Comparison of ENCODE assay signal across 1 cellular context in the genomic region with DNA sequence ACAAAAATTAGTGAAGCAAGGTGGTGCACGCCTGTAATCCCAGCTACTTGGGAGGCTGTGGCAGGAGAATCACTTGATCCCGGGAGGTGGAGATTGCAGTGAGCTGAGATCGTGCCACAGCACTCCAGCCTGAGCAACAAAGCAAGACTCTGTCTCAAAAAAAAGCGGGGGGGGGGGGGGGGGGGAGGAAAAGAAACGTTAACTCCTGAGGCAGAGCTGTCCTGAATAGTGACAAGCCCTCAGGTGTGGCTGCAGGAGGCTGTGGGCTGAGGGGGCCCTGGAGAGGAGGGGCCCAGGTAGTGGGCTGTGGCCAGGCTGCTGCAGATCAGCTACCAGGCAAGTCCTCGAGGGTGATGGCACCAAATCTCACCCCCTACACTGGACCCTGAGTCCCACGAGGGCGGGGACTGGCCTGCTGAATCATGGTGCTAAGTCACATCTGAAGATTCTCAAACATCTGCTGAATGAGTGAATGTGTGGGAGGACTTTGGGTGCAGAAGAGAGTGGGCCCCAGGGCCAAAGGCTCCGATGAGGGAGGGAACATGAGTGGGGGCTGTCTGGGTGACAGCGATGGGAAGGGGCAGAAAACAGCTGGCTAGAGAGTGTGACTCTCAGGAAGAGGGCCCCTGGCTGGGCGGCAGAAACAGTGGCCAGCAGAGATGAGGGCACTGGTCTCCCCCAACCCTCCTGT.
A peak's percentile ranks its signal among the peaks of the same experiment; 100 is the strongest.
TF ChIP-seq lines count a peak whose summit lies in the region.

No MANE protein-coding gene starts in this region.

TF ChIP-seq in K562, 482 proteins besides CTCF, POLR2A, EP300 and RAD21 (continued from another document):
- TF ChIP-seq ZNF766 (CRISPR knock-in tag; conservative IDR thresholded peaks at IDR 0.05) (0 out of 2 replicates have a peak, but pooled peaks have one; percentile 64), ZNF24 (IDR thresholded peaks at IDR 0.05) (peak; percentile 98), TRIM24 (IDR thresholded peaks at IDR 0.05) (peak; percentile 57 to 59; a peak in 3 of 4 replicates), MYC (IDR thresholded peaks at IDR 0.05; ENCODE audit: low read depth, low read length) (peak; percentile 38; the same call in 1 of the 2 replicates), MYC (CRISPR knock-in tag; IDR thresholded peaks at IDR 0.05; ENCODE audit: borderline replicate concordance, low read depth) (no peak), CBFA2T2 (conservative IDR thresholded peaks at IDR 0.05) (peak; percentile 71), RBFOX2 (IDR thresholded peaks at IDR 0.05; ENCODE audit: low read depth, low read length) (peak; percentile 54), EGR1 (conservative IDR thresholded peaks at IDR 0.05) (peak; percentile 94)
- TF ChIP-seq, protein P1, sequence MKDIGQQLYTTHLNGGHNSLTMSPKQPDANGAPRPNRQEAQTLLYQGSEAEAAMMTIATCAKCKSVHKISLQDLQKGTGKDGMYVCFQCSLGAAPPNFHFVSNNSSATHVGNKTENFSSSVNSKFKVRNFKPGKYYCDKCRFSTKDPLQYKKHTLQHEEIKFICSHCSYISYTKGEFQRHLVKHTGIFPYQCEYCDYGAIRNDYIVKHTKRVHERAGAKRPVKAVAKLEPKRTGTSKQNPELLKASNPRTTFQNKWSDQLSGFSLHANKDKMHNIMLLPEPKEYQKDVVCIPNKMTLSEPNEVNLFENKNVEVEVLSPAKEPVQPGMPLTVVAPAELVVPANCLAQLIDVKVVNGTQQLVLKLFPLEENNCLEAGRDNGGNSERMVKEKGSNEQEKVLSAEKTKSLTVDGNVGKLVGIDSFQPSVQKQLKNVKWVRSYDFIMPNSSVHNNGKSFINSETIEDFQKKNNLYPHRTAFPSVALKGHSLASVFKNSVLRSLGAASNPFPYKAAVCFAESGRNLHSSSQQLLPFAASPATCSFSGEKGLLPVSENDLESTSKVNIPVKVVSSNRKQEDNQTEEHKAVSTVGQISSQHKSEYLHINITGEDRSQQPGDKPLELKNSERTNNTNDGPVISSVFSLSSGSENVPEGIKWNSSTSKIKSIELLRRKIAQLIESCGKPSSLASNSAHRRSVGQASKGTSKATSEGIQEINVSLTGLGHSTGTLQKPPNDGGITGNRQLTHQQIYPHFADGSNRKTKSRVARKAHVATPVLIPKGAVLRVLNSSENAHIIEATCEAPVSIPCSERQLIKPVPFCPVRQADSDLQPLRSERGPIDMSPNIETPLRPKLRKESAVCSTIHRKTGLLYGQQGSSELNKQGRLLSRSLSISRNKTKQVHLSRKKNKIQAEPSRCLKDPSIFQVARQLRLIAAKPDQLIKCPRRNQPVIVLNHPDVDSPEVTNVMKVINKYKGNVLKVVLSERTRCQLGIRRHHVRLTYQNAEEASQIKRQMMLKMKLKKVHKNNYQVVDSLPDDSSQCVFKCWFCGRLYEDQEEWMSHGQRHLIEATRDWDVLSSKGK (CRISPR knock-in tag; IDR thresholded peaks at IDR 0.05), result no peak
- TF ChIP-seq, protein P2, sequence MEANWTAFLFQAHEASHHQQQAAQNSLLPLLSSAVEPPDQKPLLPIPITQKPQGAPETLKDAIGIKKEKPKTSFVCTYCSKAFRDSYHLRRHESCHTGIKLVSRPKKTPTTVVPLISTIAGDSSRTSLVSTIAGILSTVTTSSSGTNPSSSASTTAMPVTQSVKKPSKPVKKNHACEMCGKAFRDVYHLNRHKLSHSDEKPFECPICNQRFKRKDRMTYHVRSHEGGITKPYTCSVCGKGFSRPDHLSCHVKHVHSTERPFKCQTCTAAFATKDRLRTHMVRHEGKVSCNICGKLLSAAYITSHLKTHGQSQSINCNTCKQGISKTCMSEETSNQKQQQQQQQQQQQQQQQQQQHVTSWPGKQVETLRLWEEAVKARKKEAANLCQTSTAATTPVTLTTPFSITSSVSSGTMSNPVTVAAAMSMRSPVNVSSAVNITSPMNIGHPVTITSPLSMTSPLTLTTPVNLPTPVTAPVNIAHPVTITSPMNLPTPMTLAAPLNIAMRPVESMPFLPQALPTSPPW (CRISPR knock-in tag; IDR thresholded peaks at IDR 0.05), result peak; percentile 84
- TF ChIP-seq, protein P3, sequence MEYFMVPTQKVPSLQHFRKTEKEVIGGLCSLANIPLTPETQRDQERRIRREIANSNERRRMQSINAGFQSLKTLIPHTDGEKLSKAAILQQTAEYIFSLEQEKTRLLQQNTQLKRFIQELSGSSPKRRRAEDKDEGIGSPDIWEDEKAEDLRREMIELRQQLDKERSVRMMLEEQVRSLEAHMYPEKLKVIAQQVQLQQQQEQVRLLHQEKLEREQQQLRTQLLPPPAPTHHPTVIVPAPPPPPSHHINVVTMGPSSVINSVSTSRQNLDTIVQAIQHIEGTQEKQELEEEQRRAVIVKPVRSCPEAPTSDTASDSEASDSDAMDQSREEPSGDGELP (CRISPR knock-in tag; IDR thresholded peaks at IDR 0.05; ENCODE audit: borderline replicate concordance), result peak; percentile 77; the same call in 1 of the 2 replicates
TF ChIP-seq in K562: peak in this region for 53.
